Comparison of ENCODE assay signal across 8 cellular contexts in the genomic region with DNA sequence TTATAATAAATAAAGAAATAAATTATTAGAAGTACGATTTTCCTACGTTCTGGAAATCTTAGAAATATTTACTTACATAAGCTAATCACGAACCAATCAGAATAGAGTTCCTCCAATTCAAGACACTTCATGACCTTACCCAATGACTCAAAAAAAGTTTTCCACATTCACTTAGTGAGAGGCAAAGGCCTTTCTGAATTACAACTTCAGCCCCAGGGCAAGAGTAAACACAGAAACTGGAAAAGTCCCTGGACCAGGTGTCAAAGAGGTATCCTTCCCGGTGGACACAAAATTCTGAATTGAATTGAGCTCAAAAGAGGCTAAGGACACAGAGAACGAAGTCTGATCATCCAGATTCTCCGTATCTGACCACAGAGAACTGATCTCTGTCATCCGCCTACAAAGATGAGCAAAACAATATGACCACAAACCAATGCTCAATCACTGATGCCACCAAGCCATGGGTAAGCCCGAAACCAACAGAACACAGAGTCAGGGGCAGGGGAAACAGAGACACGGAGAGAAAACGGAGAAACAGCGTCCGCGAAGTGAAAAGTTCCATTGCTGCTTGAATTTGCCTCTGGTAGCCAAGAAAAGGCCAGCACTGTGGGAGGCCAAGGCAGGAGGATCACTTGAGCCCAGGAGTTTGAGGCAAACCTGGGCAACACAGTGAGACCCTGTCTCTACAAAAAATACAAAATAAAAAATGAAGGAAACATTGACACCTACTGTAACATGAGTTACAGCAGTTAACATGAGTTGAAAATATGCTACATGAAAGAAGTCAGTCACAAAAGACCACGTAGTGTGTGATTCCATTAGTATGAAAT. TPM values are rescaled to one million over a fixed set of nuclear protein-coding genes. Genes with fewer than 3 reads are reported as not detected.
DNase-seq lines count a peak whose midpoint lies in the region; ATAC-seq lines count a peak whose summit lies in the region.

No MANE protein-coding gene starts in this region.

- intact Hi-C loops in activated T-helper 2 cell treated with anti-CD3 and anti-CD28 coated beads, Interferon-gamma antibody, Interleukin-2, Interleukin-4, amounts not matched to agents 10 μg/mL and 5 μg/mL and 100 μg/mL, durations not matched to agents 14 hours and 24 hours and 36 hours (cut with micrococcal nuclease): loop anchor here (1.0 to 5.0 kb wide), 5 partner anchors 10 to 310 kb away; a partner anchor contains a TSS

- ATAC-seq in GM19438 (IDR thresholded peaks at IDR 0.05; ENCODE audit: low read depth, unreplicated experiment): peak; percentile 62
- peak; percentile 71 for ATAC-seq in HG03442 (IDR thresholded peaks at IDR 0.05; ENCODE audit: unreplicated experiment)
- no peak for ATAC-seq in GM21390 (IDR thresholded peaks at IDR 0.05; ENCODE audit: unreplicated experiment)
- ATAC-seq in GM21515 (IDR thresholded peaks at IDR 0.05; ENCODE audit: unreplicated experiment): no peak

- H3K27ac ChIP-seq in BLaER1: no peak overlapping the region

- peaks cover 19% of the 10 kb centered on the region for H3K4me1 Mint-ChIP-seq in activated T-helper 2 cell treated with anti-CD3 and anti-CD28 coated beads, Interferon-gamma antibody, Interleukin-2, Interleukin-4, amounts not matched to agents 10 μg/mL and 5 μg/mL and 100 μg/mL, durations not matched to agents 14 hours and 24 hours and 36 hours (ENCODE audit: low read depth)

- peak; percentile 52 for DNase-seq in activated T-helper 2 cell treated with anti-CD3 and anti-CD28 coated beads, Interferon-gamma antibody, Interleukin-2, Interleukin-4, amounts not matched to agents 10 μg/mL and 5 μg/mL and 100 μg/mL, durations not matched to agents 14 hours and 24 hours and 36 hours (ENCODE audit: low spot score)
- DNase-seq in G401 (ENCODE audit: low spot score): no peak
- no peak for DNase-seq in cerebellar cortex (ENCODE audit: low spot score)

- H3K4me3 Mint-ChIP-seq in activated T-helper 2 cell treated with anti-CD3 and anti-CD28 coated beads, Interferon-gamma antibody, Interleukin-2, Interleukin-4, amounts not matched to agents 10 μg/mL and 5 μg/mL and 100 μg/mL, durations not matched to agents 14 hours and 24 hours and 36 hours (ENCODE audit: low read depth): peak overlapping the region; percentile 2

- H3K36me3 ChIP-seq in BLaER1: peaks cover 22% of the 10 kb centered on the region

- H3K27me3 Mint-ChIP-seq in activated T-helper 2 cell treated with anti-CD3 and anti-CD28 coated beads, Interferon-gamma antibody, Interleukin-2, Interleukin-4, amounts not matched to agents 10 μg/mL and 5 μg/mL and 100 μg/mL, durations not matched to agents 14 hours and 24 hours and 36 hours (ENCODE audit: low read depth): peaks cover 51% of the 10 kb centered on the region

- H3K9me3 Mint-ChIP-seq in activated T-helper 2 cell treated with anti-CD3 and anti-CD28 coated beads, Interferon-gamma antibody, Interleukin-2, Interleukin-4, amounts not matched to agents 10 μg/mL and 5 μg/mL and 100 μg/mL, durations not matched to agents 14 hours and 24 hours and 36 hours: no peaks in the 10 kb centered on the region

- peaks cover under 1% of the 10 kb centered on the region for H3K36me3 Mint-ChIP-seq in activated T-helper 2 cell treated with anti-CD3 and anti-CD28 coated beads, Interferon-gamma antibody, Interleukin-2, Interleukin-4, amounts not matched to agents 10 μg/mL and 5 μg/mL and 100 μg/mL, durations not matched to agents 14 hours and 24 hours and 36 hours (ENCODE audit: low read depth)

- no peaks in the 10 kb centered on the region for H3K27me3 ChIP-seq in BLaER1

- no peak overlapping the region for H3K9ac ChIP-seq in BLaER1

- H4K20me1 ChIP-seq in BLaER1: peaks cover 90% of the 10 kb centered on the region

- H3K27ac Mint-ChIP-seq in activated T-helper 2 cell treated with anti-CD3 and anti-CD28 coated beads, Interferon-gamma antibody, Interleukin-2, Interleukin-4, amounts not matched to agents 10 μg/mL and 5 μg/mL and 100 μg/mL, durations not matched to agents 14 hours and 24 hours and 36 hours: peak overlapping the region; percentile 43

- in situ Hi-C loops in G401 (cut with HindIII; ENCODE audit: low sequenced_read_pairs): no loop called here

- H3K4me2 ChIP-seq in BLaER1: peak overlapping the region; percentile 49; the same call in 1 of the 2 replicates

- no peaks in the 10 kb centered on the region for H3K9me3 ChIP-seq in BLaER1

- peaks cover 75% of the 10 kb centered on the region for H3K4me1 ChIP-seq in BLaER1

- H3K4me3 ChIP-seq in BLaER1: no peak overlapping the region

RNA-seq across cellular contexts. Expression of a gene that starts 6.8 kb away (rescaled TPM):
- total RNA-seq in activated T-helper 2 cell treated with anti-CD3 and anti-CD28 coated beads, Interferon-gamma antibody, Interleukin-2, Interleukin-4, amounts not matched to agents 10 μg/mL and 5 μg/mL and 100 μg/mL, durations not matched to agents 14 hours and 24 hours and 36 hours: 11.5 and 14.3 TPM in 2 replicates
- total RNA-seq in G401 (2014; rRNA removed; shearing (Covaris generic)): 28.4 and 58.9 TPM in 2 replicates

Comparison
In these comparisons a context has a peak if more than half of its experiments do, and no peak if none do; other contexts are left out.
1. ATAC-seq: peak in GM19438 (single experiment) and HG03442 (single experiment); none in GM21390 (single experiment) and GM21515 (single experiment).